In the genomic region with DNA sequence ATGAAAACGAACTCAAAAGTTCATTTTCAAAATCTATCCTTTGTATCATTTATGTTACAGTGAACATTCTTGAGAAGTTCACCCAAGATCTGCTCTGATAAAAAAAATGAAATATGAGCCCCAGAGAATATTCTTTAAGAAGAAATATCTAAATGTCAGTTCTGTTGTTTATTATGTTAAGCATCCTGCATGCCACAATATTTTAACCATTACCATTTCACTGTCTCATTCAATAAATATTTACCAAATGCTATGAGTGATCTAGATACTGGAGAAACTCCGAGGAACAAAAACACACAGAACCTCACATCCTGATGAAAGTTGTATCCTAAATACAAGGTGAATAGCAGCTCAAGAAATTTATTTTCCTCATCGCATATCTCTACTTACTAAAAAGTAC, we compare ENCODE assay signal across 1 cellular context.
TF ChIP-seq lines count a peak whose summit lies in the region.

No MANE protein-coding gene starts in this region.

TF ChIP-seq in SK-N-SH, 30 proteins besides CTCF, POLR2A, EP300 and RAD21 (continued from another document):
- no peak for TF ChIP-seq GABPA (IDR thresholded peaks at IDR 0.05; ENCODE audit: low read depth)
- no peak for TF ChIP-seq RCOR1 (IDR thresholded peaks at IDR 0.05; ENCODE audit: low read length)
- TF ChIP-seq, protein P1, sequence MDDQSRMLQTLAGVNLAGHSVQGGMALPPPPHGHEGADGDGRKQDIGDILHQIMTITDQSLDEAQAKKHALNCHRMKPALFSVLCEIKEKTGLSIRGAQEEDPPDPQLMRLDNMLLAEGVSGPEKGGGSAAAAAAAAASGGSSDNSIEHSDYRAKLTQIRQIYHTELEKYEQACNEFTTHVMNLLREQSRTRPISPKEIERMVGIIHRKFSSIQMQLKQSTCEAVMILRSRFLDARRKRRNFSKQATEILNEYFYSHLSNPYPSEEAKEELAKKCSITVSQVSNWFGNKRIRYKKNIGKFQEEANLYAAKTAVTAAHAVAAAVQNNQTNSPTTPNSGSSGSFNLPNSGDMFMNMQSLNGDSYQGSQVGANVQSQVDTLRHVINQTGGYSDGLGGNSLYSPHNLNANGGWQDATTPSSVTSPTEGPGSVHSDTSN (IDR thresholded peaks at IDR 0.05), result peak; percentile 86
- TF ChIP-seq MEF2A (IDR thresholded peaks at IDR 0.05; ENCODE audit: borderline replicate concordance, low read depth), result 0 out of 2 replicates have a peak, but pooled peaks have one; percentile 12
- no peak for TF ChIP-seq POLR2AphosphoS5 (IDR thresholded peaks at IDR 0.05; ENCODE audit: low read depth, low read length)
